In genomic region chr1:153711006-153711405, GRCh38 we compare ENCODE assay signal across 25 cellular contexts. TPM values are rescaled to one million over a fixed set of nuclear protein-coding genes. Genes with fewer than 3 reads are reported as not detected.
"Had no signal": no experiment of that assay in that cellular context is flagged by ENCODE, and none has a peak within 500 bp of the region (broad histone marks: within the 10 kb centered on the region; RNA-seq: fewer than 3 reads in every experiment).

No MANE protein-coding gene starts in this region.

- H3K79me2 ChIP-seq: hepatocyte had no signal

- H3K9me3 Mint-ChIP-seq: activated naive CD8-positive, alpha-beta T cell treated with anti-CD3 and anti-CD28 coated beads for 36 hours; activated T-cell treated with anti-CD3 and anti-CD28 coated beads, Interleukin-2, amount 50 U/mL, for 24 hours; activated T-helper 2 cell treated with anti-CD3 and anti-CD28 coated beads, Interferon-gamma antibody, Interleukin-2, Interleukin-4, amounts not matched to agents 10 μg/mL and 5 μg/mL and 100 μg/mL, durations not matched to agents 14 hours and 24 hours and 36 hours; effector memory CD8-positive, alpha-beta T cell; immature natural killer cell; naive thymus-derived CD4-positive, alpha-beta T cell had no signal

- H3K27ac Mint-ChIP-seq: activated naive CD8-positive, alpha-beta T cell treated with anti-CD3 and anti-CD28 coated beads for 36 hours; activated T-cell treated with anti-CD3 and anti-CD28 coated beads, Interleukin-2, amount 50 U/mL, for 24 hours; activated T-helper 2 cell treated with anti-CD3 and anti-CD28 coated beads, Interferon-gamma antibody, Interleukin-2, Interleukin-4, amounts not matched to agents 10 μg/mL and 5 μg/mL and 100 μg/mL, durations not matched to agents 14 hours and 24 hours and 36 hours; effector memory CD8-positive, alpha-beta T cell; immature natural killer cell; naive thymus-derived CD4-positive, alpha-beta T cell had no signal

- H3K27me3 ChIP-seq: colonic mucosa, dorsolateral prefrontal cortex, hepatocyte, left lung, pancreas, upper lobe of right lung had no signal

- H3K9me3 ChIP-seq: colonic mucosa, left lung, pancreas, thoracic aorta, upper lobe of right lung had no signal

- H3K4me3 Mint-ChIP-seq: activated naive CD8-positive, alpha-beta T cell treated with anti-CD3 and anti-CD28 coated beads for 36 hours; activated T-cell treated with anti-CD3 and anti-CD28 coated beads, Interleukin-2, amount 50 U/mL, for 24 hours; effector memory CD8-positive, alpha-beta T cell; immature natural killer cell; naive thymus-derived CD4-positive, alpha-beta T cell had no signal

- FAIRE-seq: bronchial epithelial cell, endothelial cell of umbilical vein, frontal cortex, pancreas had no signal

- ATAC-seq: effector memory CD8-positive, alpha-beta T cell; esophagus mucosa; left lung; naive thymus-derived CD4-positive, alpha-beta T cell; pancreas; right cardiac atrium; upper lobe of right lung had no signal

- H3K36me3 Mint-ChIP-seq: activated naive CD8-positive, alpha-beta T cell treated with anti-CD3 and anti-CD28 coated beads for 36 hours; immature natural killer cell; naive thymus-derived CD4-positive, alpha-beta T cell had no signal

- H3K4me1 Mint-ChIP-seq: activated naive CD8-positive, alpha-beta T cell treated with anti-CD3 and anti-CD28 coated beads for 36 hours; immature natural killer cell had no signal

- DNase-seq: activated naive CD4-positive, alpha-beta T cell; activated naive CD8-positive, alpha-beta T cell treated with anti-CD3 and anti-CD28 coated beads for 36 hours; activated T-cell treated with anti-CD3 and anti-CD28 coated beads, Interleukin-2, amount 50 U/mL, for 24 hours; colonic mucosa; dorsolateral prefrontal cortex; effector memory CD8-positive, alpha-beta T cell; glutamatergic neuron; immature natural killer cell; kidney glomerular epithelial cell; left lung; naive thymus-derived CD4-positive, alpha-beta T cell; pancreas; right cardiac atrium; stimulated activated CD4-positive, alpha-beta T cell treated with anti-CD3 and anti-CD28 coated beads, Interleukin-4, amount 100 ng/mL, for 24 hours; stimulated activated naive CD4-positive, alpha-beta T cell treated with Interleukin-2 at 50 U/mL for 16 hours; T-helper 9 cell; upper lobe of right lung had no signal

- H3K36me3 ChIP-seq: colonic mucosa, left lung, pancreas, thoracic aorta, upper lobe of right lung had no signal

- H3K4me3 ChIP-seq: colonic mucosa, dorsolateral prefrontal cortex, hepatocyte, left lung, lung, pancreas, thoracic aorta, upper lobe of right lung had no signal

- H3K4me2 ChIP-seq: hepatocyte had no signal

- H2AFZ ChIP-seq: hepatocyte had no signal

- H3K4me1 ChIP-seq: colonic mucosa, left lung, pancreas, upper lobe of right lung had no signal

- H3K27ac ChIP-seq: colonic mucosa, dorsolateral prefrontal cortex, hepatocyte, left lung, pancreas, thoracic aorta, upper lobe of right lung had no signal

RNA-seq across cellular contexts. Expression of gene NPR1, which starts 32.5 kb away (rescaled TPM):
- total RNA-seq: activated T-helper 2 cell treated with anti-CD3 and anti-CD28 coated beads, Interferon-gamma antibody, Interleukin-2, Interleukin-4, amounts not matched to agents 10 μg/mL and 5 μg/mL and 100 μg/mL, durations not matched to agents 14 hours and 24 hours and 36 hours; naive thymus-derived CD4-positive, alpha-beta T cell had no signal
- polyA plus RNA-seq: immature natural killer cell; naive thymus-derived CD4-positive, alpha-beta T cell had no signal
